ENCODE assay signal across 22 cellular contexts in the genomic region with DNA sequence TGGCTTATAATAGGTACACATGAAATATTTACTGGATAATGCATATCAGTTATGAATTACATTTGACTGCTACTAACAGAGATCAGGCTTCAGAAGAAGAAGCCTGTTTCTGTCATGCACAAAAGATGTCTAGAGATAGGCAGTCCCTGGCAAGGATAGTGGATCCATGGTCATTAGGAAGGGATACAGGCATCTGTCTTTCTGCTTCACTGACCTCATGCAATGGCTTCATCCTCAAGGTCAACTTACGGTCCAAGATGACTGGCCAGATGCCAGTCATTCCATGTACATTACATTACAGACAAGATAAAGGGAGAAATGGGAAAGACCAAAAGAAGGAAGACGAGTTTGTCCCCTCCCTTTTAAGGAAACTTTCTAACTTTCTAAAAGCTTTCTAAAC.
DNase-seq lines count a peak whose midpoint lies in the region; ATAC-seq and TF ChIP-seq lines count a peak whose summit lies in the region.
"Had no signal": no experiment of that assay in that cellular context is flagged by ENCODE, and none has a peak within 500 bp of the region (broad histone marks: within the 10 kb centered on the region; RNA-seq: fewer than 3 reads in every experiment).

No MANE protein-coding gene starts in this region.

- no peak overlapping the region for H3K56ac ChIP-seq in IMR-90 (ENCODE audit: extremely low read depth, insufficient read depth, low read length)

- BruUV-seq in IMR-90 (replicated peaks; lab: Mats Ljungman, UMichigan): no TSS peak
- BruUV-seq in PC-9 (replicated peaks; lab: Mats Ljungman, UMichigan): no TSS peak

- no peak for TF ChIP-seq RAD21 in IMR-90 (IDR thresholded peaks at IDR 0.05; ENCODE audit: low read length)

- H3K4me1 ChIP-seq in IMR-90 (ENCODE audit: control insufficient read depth, insufficient read depth, low read length): no peaks in the 10 kb centered on the region
- H3K4me1 ChIP-seq in mesodermal cell (ENCODE audit: control insufficient read depth, insufficient read depth, low read length, poor library complexity, severe bottlenecking): peaks cover 25% of the 10 kb centered on the region
- H3K4me1 ChIP-seq in PC-9 (replicated peaks; ENCODE audit: insufficient read depth): no peaks in the 10 kb centered on the region
- H3K4me1 ChIP-seq: adrenal gland, tibial artery had no signal

- no peak for TF ChIP-seq POLR2A in IMR-90 (IDR thresholded peaks at IDR 0.05; ENCODE audit: low read depth, low read length)

- H3F3A ChIP-seq in PC-9 (ENCODE audit: insufficient read depth, low read depth): no peaks in the 10 kb centered on the region

- CTCF ChIA-PET in IMR-90 (lab: Yijun Ruan, JAX): interaction anchor here (0.7 kb wide), 1 partner anchor 11 kb away, joined by 3 read pairs; no protein-coding TSS in a partner anchor
- CTCF ChIA-PET in PC-9 (lab: Charles Lee): no interaction called here

- dilution Hi-C loops in IMR-90 (cut with HindIII; ENCODE audit: low sequenced_read_pairs, unreplicated experiment): no loop called here

- no peak overlapping the region for H4K5ac ChIP-seq in IMR-90 (ENCODE audit: low read depth, low read length)

- peak overlapping the region; percentile 11; the same call in 1 of the 2 replicates for H3K23ac ChIP-seq in IMR-90 (ENCODE audit: low read depth, low read length)

- H2BK120ac ChIP-seq in IMR-90 (ENCODE audit: low read depth, low read length): peak overlapping the region; percentile 57

- WGBS in IMR-90 (ENCODE audit: extremely low coverage in 2 of 2, insufficient read length in 1 of 2), 2 experiments: no CpG with 5 or more reads among the region's 2 CpGs
- no CpG with 5 or more reads among the region's 2 CpGs for WGBS in mesodermal cell (ENCODE audit: insufficient coverage in 2 of 2), 2 experiments

- no peak overlapping the region for H3K4me2 ChIP-seq in IMR-90 (ENCODE audit: low read depth, low read length)
- no peak overlapping the region for H3K4me2 ChIP-seq in PC-9

- H3K79me1 ChIP-seq in IMR-90 (ENCODE audit: low read depth in 1 of 2, low read length in 2 of 2): no peaks in the 10 kb centered on the region

- no peak overlapping the region for H2BK20ac ChIP-seq in IMR-90 (ENCODE audit: low read depth, low read length)

- peak; percentile 37; the same call in 1 of the 2 replicates for ATAC-seq in IMR-90 (ENCODE audit: low read depth)
- ATAC-seq: activated CD4-positive, CD25-positive, alpha-beta regulatory T cell treated with anti-CD3 and anti-CD28 coated beads, Interleukin-2, amount 50 U/mL, for 24 hours; K562 had no signal

- H3K9me3 ChIP-seq in IMR-90 (ENCODE audit: control insufficient read depth, insufficient read depth, low read length): no peaks in the 10 kb centered on the region
- no peaks in the 10 kb centered on the region for H3K9me3 ChIP-seq in mesodermal cell (ENCODE audit: control insufficient read depth, low read length)
- H3K9me3 ChIP-seq in PC-9 (ENCODE audit: insufficient read depth, low read depth): no peaks in the 10 kb centered on the region
- H3K9me3 ChIP-seq: adrenal gland, tibial artery had no signal

- H3K4me3 ChIP-seq in AG10803 (ENCODE audit: low read length): no peak overlapping the region
- no peak overlapping the region for H3K4me3 ChIP-seq in IMR-90 (ENCODE audit: insufficient read depth, low read depth, low read length)
- H3K4me3 ChIP-seq in brain microvascular endothelial cell (ENCODE audit: low read depth, low read length): no peak overlapping the region
- no peak overlapping the region for H3K4me3 ChIP-seq in mesodermal cell (ENCODE audit: extremely low read depth, insufficient read depth, low read length, poor library complexity, severe bottlenecking)
- H3K4me3 ChIP-seq in PC-9: no peak overlapping the region
- H3K4me3 ChIP-seq: adrenal gland, K562, tibial artery had no signal

- H3K79me2 ChIP-seq in PC-9 (ENCODE audit: low read depth): no peaks in the 10 kb centered on the region

- H2AK5ac ChIP-seq in IMR-90 (ENCODE audit: low read depth, low read length): no peak overlapping the region

- H3K27me3 ChIP-seq in IMR-90 (ENCODE audit: control insufficient read depth, insufficient read depth, low read length): no peaks in the 10 kb centered on the region
- H3K27me3 ChIP-seq in brain microvascular endothelial cell (replicated peaks): no peaks in the 10 kb centered on the region
- no peaks in the 10 kb centered on the region for H3K27me3 ChIP-seq in PC-9 (ENCODE audit: insufficient read depth, low read depth)
- H3K27me3 ChIP-seq: adrenal gland, tibial artery had no signal

- H3K27ac ChIP-seq in IMR-90 (ENCODE audit: insufficient read depth, low read length): no peak overlapping the region
- peak overlapping the region; percentile 48 for H3K27ac ChIP-seq in brain microvascular endothelial cell
- H3K27ac ChIP-seq in mesodermal cell (ENCODE audit: low read depth, low read length, severe bottlenecking): peak overlapping the region; percentile 60
- no peak overlapping the region for H3K27ac ChIP-seq in PC-9
- H3K27ac ChIP-seq: adrenal gland, HL-60, tibial artery had no signal

- peaks cover 3% of the 10 kb centered on the region for H3K9me1 ChIP-seq in IMR-90 (ENCODE audit: insufficient read depth, low read length)

- 0 out of 3 replicates have a peak overlapping the region, but pooled peaks have one; percentile 74 for H2BK15ac ChIP-seq in IMR-90 (ENCODE audit: low read depth, low read length)

- no peak overlapping the region for H2BK5ac ChIP-seq in IMR-90 (ENCODE audit: low read depth, low read length, poor library complexity, severe bottlenecking)

- H3K36me3 ChIP-seq in IMR-90 (ENCODE audit: control insufficient read depth, insufficient read depth, low read length): no peaks in the 10 kb centered on the region
- H3K36me3 ChIP-seq in brain microvascular endothelial cell (replicated peaks): no peaks in the 10 kb centered on the region
- no peaks in the 10 kb centered on the region for H3K36me3 ChIP-seq in mesodermal cell (ENCODE audit: control insufficient read depth, insufficient read depth, low read length)
- no peaks in the 10 kb centered on the region for H3K36me3 ChIP-seq in PC-9 (ENCODE audit: low read depth)
- H3K36me3 ChIP-seq: adrenal gland, tibial artery had no signal

- TF ChIP-seq CTCF in AG10803 (conservative IDR thresholded peaks at IDR 0.05; ENCODE audit: low read length) (no peak), IMR-90 (conservative IDR thresholded peaks at IDR 0.05; ENCODE audit: low read depth, low read length) (no peak), brain microvascular endothelial cell (IDR thresholded peaks at IDR 0.05; ENCODE audit: low read depth, low read length, missing control alignments) (no peak), PC-9 (conservative IDR thresholded peaks at IDR 0.05) (no peak)

- H4K8ac ChIP-seq in IMR-90 (ENCODE audit: low read depth in 2 of 2, low read length in 2 of 2): peak overlapping the region in 1 of 2 experiments; percentile 50; a peak in 1 of 4 replicates

- H3K9ac ChIP-seq in IMR-90 (ENCODE audit: low read depth, low read length): no peak overlapping the region

- no peaks in the 10 kb centered on the region for H4K20me1 ChIP-seq in IMR-90 (ENCODE audit: insufficient read depth, low read length)
- H4K20me1 ChIP-seq in PC-9 (ENCODE audit: insufficient read depth): no peaks in the 10 kb centered on the region

- no peak overlapping the region for H4K91ac ChIP-seq in IMR-90 (ENCODE audit: insufficient read depth, low read depth, low read length)

- H3K14ac ChIP-seq in IMR-90 (replicated peaks; ENCODE audit: low read depth, low read length): peak overlapping the region; percentile 57

- intact Hi-C loops in IMR-90 (cut with micrococcal nuclease): no loop called here
- intact Hi-C loops in PC-9 (cut with micrococcal nuclease; ENCODE audit: unreplicated experiment): no loop called here

- H3K4ac ChIP-seq in IMR-90 (ENCODE audit: low read depth, low read length): peak overlapping the region; percentile 39; the same call in 1 of the 2 replicates

- in situ Hi-C loops in IMR-90 (cut with MboI; ENCODE audit: low sequenced_read_pairs) (no loop called here), brain microvascular endothelial cell (cut with HindIII; ENCODE audit: low pct_ligation_motif_present, low sequenced_read_pairs) (no loop called here)

- no peak overlapping the region for H2AFZ ChIP-seq in IMR-90 (replicated peaks; ENCODE audit: low read length, poor library complexity)
- H2AFZ ChIP-seq in PC-9: no peak overlapping the region

- H3K9me2 ChIP-seq in PC-9 (ENCODE audit: insufficient read depth): no peaks in the 10 kb centered on the region

- no peak overlapping the region for H2AK9ac ChIP-seq in IMR-90 (replicated peaks; ENCODE audit: low read depth, low read length, poor library complexity)

- DNase-seq in AG10803 (ENCODE audit: low read depth) (peak; percentile 58), IMR-90 (peak; percentile 62), brain microvascular endothelial cell (peak; percentile 54), NCI-H82 treated with DMSO at 0.1 percent for 48 hours (lab: John Stamatoyannopoulos, UW; ENCODE audit: unreplicated experiment) (no peak), PC-9 (no peak), AG08395 (ENCODE audit: low spot score) (no peak)
- DNase-seq in stimulated activated CD4-positive, alpha-beta T cell treated with anti-CD3 and anti-CD28 coated beads, Interleukin-2, amount 100 ng/mL, for 24 hours: no peak
- DNase-seq: adrenal gland; CD4-positive, alpha-beta memory T cell; central memory CD4-positive, alpha-beta T cell; effector CD8-positive, alpha-beta T cell; midbrain; NCI-H1092; NCI-H524 treated with DMSO at 0.1 percent for 48 hours; OCI-M1; stimulated activated naive CD4-positive, alpha-beta T cell treated with Interleukin-2 at 50 U/mL for 16 hours; T-helper 9 cell; tibial artery had no signal

- H3K18ac ChIP-seq in IMR-90 (ENCODE audit: low read depth, low read length): no peak overlapping the region

- POLR2A ChIA-PET in IMR-90 (lab: Charles Lee; ENCODE audit: unreplicated experiment) (no interaction called here), PC-9 (lab: Charles Lee; ENCODE audit: unreplicated experiment) (no interaction called here)

TF ChIP-seq in IMR-90, 13 proteins besides CTCF, POLR2A, EP300 and RAD21 (continues in another document):
- TF ChIP-seq RCOR1 (IDR thresholded peaks at IDR 0.05; ENCODE audit: insufficient replicate concordance, low read length) (no peak), SMC3 (IDR thresholded peaks at IDR 0.05; ENCODE audit: low read depth, low read length) (no peak), NFE2L2 (IDR thresholded peaks at IDR 0.05; ENCODE audit: low read depth, low read length) (no peak), RFX5 (IDR thresholded peaks at IDR 0.05; ENCODE audit: low read depth, low read length) (no peak)
- TF ChIP-seq, protein P1, sequence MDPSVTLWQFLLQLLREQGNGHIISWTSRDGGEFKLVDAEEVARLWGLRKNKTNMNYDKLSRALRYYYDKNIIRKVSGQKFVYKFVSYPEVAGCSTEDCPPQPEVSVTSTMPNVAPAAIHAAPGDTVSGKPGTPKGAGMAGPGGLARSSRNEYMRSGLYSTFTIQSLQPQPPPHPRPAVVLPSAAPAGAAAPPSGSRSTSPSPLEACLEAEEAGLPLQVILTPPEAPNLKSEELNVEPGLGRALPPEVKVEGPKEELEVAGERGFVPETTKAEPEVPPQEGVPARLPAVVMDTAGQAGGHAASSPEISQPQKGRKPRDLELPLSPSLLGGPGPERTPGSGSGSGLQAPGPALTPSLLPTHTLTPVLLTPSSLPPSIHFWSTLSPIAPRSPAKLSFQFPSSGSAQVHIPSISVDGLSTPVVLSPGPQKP (IDR thresholded peaks at IDR 0.05; ENCODE audit: borderline replicate concordance, low read depth, low read length): no peak

Comparison
In these comparisons a context has a peak if more than half of its experiments do, and no peak if none do; other contexts are left out.
1. DNase-seq: peak in AG10803 (single experiment), IMR-90 (single experiment) and brain microvascular endothelial cell (single experiment); none in stimulated activated CD4-positive, alpha-beta T cell treated with anti-CD3 and anti-CD28 coated beads, Interleukin-2, amount 100 ng/mL, for 24 hours (0 of 2), NCI-H82 treated with DMSO at 0.1 percent for 48 hours (single experiment), PC-9 (0 of 2) and AG08395 (single experiment).
2. H3K27ac ChIP-seq: peak in brain microvascular endothelial cell (single experiment) and mesodermal cell (single experiment); none in IMR-90 (single experiment) and PC-9 (single experiment).